8 cellular contexts compared by ENCODE assay signal in genomic region chr9:125241863-125242739, GRCh38. TPM values are rescaled to one million over a fixed set of nuclear protein-coding genes. Genes with fewer than 3 reads are reported as not detected.
DNase-seq lines count a peak whose midpoint lies in the region; ATAC-seq and TF ChIP-seq lines count a peak whose summit lies in the region.

No MANE protein-coding gene starts in this region.

- WGBS in esophagus squamous epithelium, 2 donors, result 20 to 26% methylated on average over 23 to 27 of the region's 27 CpGs

- peaks cover 21 to 27% (median 25%) of the 10 kb centered on the region in 3 donors for H3K36me3 ChIP-seq in esophagus squamous epithelium

- TF ChIP-seq POLR2A in esophagus squamous epithelium (IDR thresholded peaks at IDR 0.05), result no peak

- no peaks in the 10 kb centered on the region for H3K9me3 ChIP-seq in esophagus squamous epithelium

- no peaks in the 10 kb centered on the region for H3K9me3 Mint-ChIP-seq in neural crest cell

- peak overlapping the region; percentile 91 for H3K27ac ChIP-seq in VCaP
- H3K27ac ChIP-seq in esophagus squamous epithelium, result peak overlapping the region; percentile 93 to 98 (median 97)

- peak overlapping the region; percentile 99 for H3K4me3 Mint-ChIP-seq in neural crest cell

- ATAC-seq in HG03097 (IDR thresholded peaks at IDR 0.05; ENCODE audit: low FRiP score, unreplicated experiment), result peak; percentile 14

- H3K36me3 Mint-ChIP-seq in neural crest cell (ENCODE audit: low read depth), result peaks cover 18% of the 10 kb centered on the region

- intact Hi-C loops in esophagus squamous epithelium (cut with DNase I), result no loop called here

- peaks cover 36% of the 10 kb centered on the region for H3K4me1 Mint-ChIP-seq in neural crest cell

- DNase-seq in stimulated activated CD4-positive, alpha-beta T cell treated with anti-CD3 and anti-CD28 coated beads, Interleukin-4, amount 100 ng/mL, for 1 hour, result peak; percentile 29
- no peak for DNase-seq in stimulated activated CD4-positive, alpha-beta T cell treated with anti-CD3 and anti-CD28 coated beads, Interleukin-4, amount 100 ng/mL, for 24 hours
- DNase-seq in esophagus squamous epithelium (lab: John Stamatoyannopoulos, UW) (no peak), neural crest cell (ENCODE audit: low read depth, low spot score) (no peak), NCI-H2171 treated with DMSO at 0.1 percent for 48 hours (lab: John Stamatoyannopoulos, UW) (no peak), ecto neural progenitor cell (ENCODE audit: low spot score) (no peak)

- H3K27me3 Mint-ChIP-seq in neural crest cell (ENCODE audit: low read depth), result peaks cover 4% of the 10 kb centered on the region

- no peak for TF ChIP-seq CTCF in VCaP (conservative IDR thresholded peaks at IDR 0.05)
- no peak for TF ChIP-seq CTCF in esophagus squamous epithelium (IDR thresholded peaks at IDR 0.05)
- TF ChIP-seq CTCF in neural crest cell (conservative IDR thresholded peaks at IDR 0.05), result no peak

- peak overlapping the region; percentile 97 for H3K27ac Mint-ChIP-seq in neural crest cell (ENCODE audit: unreplicated experiment)

- H3K27me3 ChIP-seq in esophagus squamous epithelium, result no peaks in the 10 kb centered on the region

- peaks cover 18 to 52% (median 39%) of the 10 kb centered on the region in 3 donors for H3K4me1 ChIP-seq in esophagus squamous epithelium

- H3K4me3 ChIP-seq in esophagus squamous epithelium, result peak overlapping the region; percentile 63 to 99 (median 92)

RNA-seq across cellular contexts. Expression of gene HSPA5, which starts 1.0 kb away (rescaled TPM):
- 100 to 1,000 TPM in 2 of 4 donors, 10 to 100 TPM in 2; 84.1 to 178 (median 132) TPM for total RNA-seq in esophagus squamous epithelium
- 175 and 182 TPM in 2 replicates for total RNA-seq in neural crest cell

RNA-seq across cellular contexts. Expression of gene GAPVD1, which starts 19.5 kb away (rescaled TPM):
- total RNA-seq in esophagus squamous epithelium, result 10 to 100 TPM; 34.8 to 65.4 (median 44.1) TPM
- total RNA-seq in neural crest cell, result 41.3 and 45.5 TPM in 2 replicates

RNA-seq across cellular contexts. Expression of gene RABEPK, which starts 41.8 kb away (rescaled TPM):
- 10 to 100 TPM; 12.5 to 23.0 (median 15.0) TPM for total RNA-seq in esophagus squamous epithelium
- 26.6 and 27.5 TPM in 2 replicates for total RNA-seq in neural crest cell

RNA-seq across cellular contexts. Expression of gene PPP6C, which starts 52.5 kb away (rescaled TPM):
- total RNA-seq in esophagus squamous epithelium, result 10 to 100 TPM; 18.0 to 31.3 (median 26.6) TPM
- 45.3 and 46.2 TPM in 2 replicates for total RNA-seq in neural crest cell
